In genomic region chr15:99232740-99233139, GRCh38 we compare ENCODE assay signal across 36 cellular contexts.
"Had no signal": no experiment of that assay in that cellular context is flagged by ENCODE, and none has a peak within 500 bp of the region (broad histone marks: within the 10 kb centered on the region; RNA-seq: fewer than 3 reads in every experiment).

No MANE protein-coding gene starts in this region.

- H3K36me3 ChIP-seq: colonic mucosa had no signal

- H3K27ac Mint-ChIP-seq: activated B cell treated with CpG ODN at 0.5 μM for 24 hours; activated CD4-positive, alpha-beta memory T cell treated with anti-CD3 and anti-CD28 coated beads for 36 hours; activated CD4-positive, alpha-beta T cell treated with anti-CD3 and anti-CD28 coated beads, Interleukin-2, amount 10 ng/mL, durations not matched to agents 24 days and 14 days; activated CD8-positive, alpha-beta T cell treated with anti-CD3 and anti-CD28 coated beads for 36 hours; activated naive CD4-positive, alpha-beta T cell treated with anti-CD3 and anti-CD28 coated beads for 36 hours; activated naive CD4-positive, alpha-beta T cell treated with anti-CD3 and anti-CD28 coated beads, Interleukin-2, amount 50 U/mL, for 72 hours; activated naive CD8-positive, alpha-beta T cell treated with anti-CD3 and anti-CD28 coated beads for 36 hours; activated T-cell treated with anti-CD3 and anti-CD28 coated beads, Interleukin-2, amount 50 U/mL, for 72 hours; activated T-helper 1 cell treated with anti-CD3 and anti-CD28 coated beads, Interleukin-12 subunit alpha, Interleukin-12 subunit beta, Interleukin-2, Interleukin-4 antibody, amounts not matched to agents 30 ng/mL and 10 ng/mL and 1 ng/mL, durations not matched to agents 14 hours and 24 hours and 36 hours; activated T-helper 17 cell treated with anti-CD3 and anti-CD28 coated beads, Interleukin-2, amount 50 U/mL, for 72 hours; T-helper 2 cell treated with Interferon-gamma antibody and Interleukin-4, amounts not matched to agents 5 μg/mL and 100 μg/mL, for 36 hours had no signal

- H3K9me3 Mint-ChIP-seq: activated T-cell treated with anti-CD3 and anti-CD28 coated beads, Interleukin-2, amount 50 U/mL, for 72 hours; activated T-helper 1 cell treated with anti-CD3 and anti-CD28 coated beads, Interleukin-12 subunit alpha, Interleukin-12 subunit beta, Interleukin-2, Interleukin-4 antibody, amounts not matched to agents 30 ng/mL and 10 ng/mL and 1 ng/mL, durations not matched to agents 14 hours and 24 hours and 36 hours; activated T-helper 17 cell treated with anti-CD3 and anti-CD28 coated beads, Interleukin-2, amount 50 U/mL, for 72 hours; central memory CD8-positive, alpha-beta T cell; T-helper 2 cell treated with Interferon-gamma antibody and Interleukin-4, amounts not matched to agents 5 μg/mL and 100 μg/mL, for 36 hours had no signal

- H3K9me3 ChIP-seq: adrenal gland, body of pancreas, colonic mucosa had no signal

- H3K4me1 Mint-ChIP-seq: activated B cell treated with CpG ODN at 0.5 μM for 24 hours; activated CD4-positive, alpha-beta T cell treated with anti-CD3 and anti-CD28 coated beads, Interleukin-2, amount 10 ng/mL, durations not matched to agents 24 days and 14 days; activated naive CD8-positive, alpha-beta T cell treated with anti-CD3 and anti-CD28 coated beads for 36 hours; activated T-helper 17 cell treated with anti-CD3 and anti-CD28 coated beads, Interleukin-2, amount 50 U/mL, for 72 hours; central memory CD8-positive, alpha-beta T cell had no signal

- DNase-seq: activated B cell treated with CpG ODN at 0.5 μM for 24 hours; activated CD4-positive, alpha-beta memory T cell treated with anti-CD3 and anti-CD28 coated beads for 36 hours; activated CD4-positive, alpha-beta T cell treated with anti-CD3 and anti-CD28 coated beads for 4 hours; activated CD4-positive, alpha-beta T cell treated with anti-CD3 and anti-CD28 coated beads, Interleukin-2, amount 10 ng/mL, durations not matched to agents 24 days and 14 days; activated CD4-positive, alpha-beta T cell treated with anti-CD3 and anti-CD28 coated beads, Interleukin-2, amount 50 U/mL, for 1 hour; activated CD4-positive, alpha-beta T cell treated with anti-CD3 and anti-CD28 coated beads, Interleukin-2, amount 50 U/mL, for 4 hours; activated CD4-positive, CD25-positive, alpha-beta regulatory T cell treated with anti-CD3 and anti-CD28 coated beads, Interleukin-2, amount 50 U/mL, for 72 hours; activated CD8-positive, alpha-beta memory T cell treated with anti-CD3 and anti-CD28 coated beads, Interleukin-2, amount 50 U/mL, for 4 hours; activated CD8-positive, alpha-beta T cell treated with anti-CD3 and anti-CD28 coated beads for 36 hours; activated effector memory CD4-positive, alpha-beta T cell treated with anti-CD3 and anti-CD28 coated beads, Interleukin-2, amount 50 U/mL, for 16 hours; activated gamma-delta T cell treated with Interleukin-2 at 50 U/mL for 16 hours; activated naive CD4-positive, alpha-beta T cell; activated naive CD4-positive, alpha-beta T cell treated with anti-CD3 and anti-CD28 coated beads for 36 hours; activated naive CD4-positive, alpha-beta T cell treated with anti-CD3 and anti-CD28 coated beads, Interleukin-2, amount 50 U/mL, for 16 hours; activated naive CD8-positive, alpha-beta T cell treated with anti-CD3 and anti-CD28 coated beads for 36 hours; activated T-cell treated with anti-CD3 and anti-CD28 coated beads for 4 hours; activated T-cell treated with anti-CD3 and anti-CD28 coated beads, Interleukin-2, amount 50 U/mL, for 1 hour; activated T-cell treated with anti-CD3 and anti-CD28 coated beads, Interleukin-2, amount 50 U/mL, for 4 hours; activated T-cell treated with anti-CD3 and anti-CD28 coated beads, Interleukin-2, amount 50 U/mL, for 72 hours; adrenal gland; amniotic stem cell; aorta; body of pancreas; brain microvascular endothelial cell; caudate nucleus; cerebellar nuclear complex; colonic mucosa; T-helper 2 cell; T-helper 9 cell had no signal

- H3K4me1 ChIP-seq: colonic mucosa had no signal

- H3K27ac ChIP-seq: adrenal gland, body of pancreas, brain microvascular endothelial cell, cardiac muscle cell, colonic mucosa, VCaP had no signal

- H3K27me3 ChIP-seq: adrenal gland, body of pancreas, brain microvascular endothelial cell, cardiac muscle cell, colonic mucosa had no signal

- H3K4me3 Mint-ChIP-seq: activated B cell treated with CpG ODN at 0.5 μM for 24 hours; activated CD4-positive, alpha-beta memory T cell treated with anti-CD3 and anti-CD28 coated beads for 36 hours; activated CD4-positive, alpha-beta T cell treated with anti-CD3 and anti-CD28 coated beads, Interleukin-2, amount 10 ng/mL, durations not matched to agents 24 days and 14 days; activated CD8-positive, alpha-beta T cell treated with anti-CD3 and anti-CD28 coated beads for 36 hours; activated naive CD4-positive, alpha-beta T cell treated with anti-CD3 and anti-CD28 coated beads for 36 hours; activated naive CD8-positive, alpha-beta T cell treated with anti-CD3 and anti-CD28 coated beads for 36 hours; activated T-cell treated with anti-CD3 and anti-CD28 coated beads, Interleukin-2, amount 50 U/mL, for 4 hours; activated T-cell treated with anti-CD3 and anti-CD28 coated beads, Interleukin-2, amount 50 U/mL, for 72 hours; activated T-helper 1 cell treated with anti-CD3 and anti-CD28 coated beads, Interleukin-12 subunit alpha, Interleukin-12 subunit beta, Interleukin-2, Interleukin-4 antibody, amounts not matched to agents 30 ng/mL and 10 ng/mL and 1 ng/mL, durations not matched to agents 14 hours and 24 hours and 36 hours; activated T-helper 17 cell treated with anti-CD3 and anti-CD28 coated beads, Interleukin-2, amount 50 U/mL, for 72 hours; central memory CD8-positive, alpha-beta T cell; T-helper 2 cell treated with Interferon-gamma antibody and Interleukin-4, amounts not matched to agents 5 μg/mL and 100 μg/mL, for 36 hours had no signal

- H3K36me3 Mint-ChIP-seq: activated CD4-positive, alpha-beta memory T cell treated with anti-CD3 and anti-CD28 coated beads for 36 hours; activated naive CD4-positive, alpha-beta T cell treated with anti-CD3 and anti-CD28 coated beads, Interleukin-2, amount 50 U/mL, for 72 hours; activated naive CD8-positive, alpha-beta T cell treated with anti-CD3 and anti-CD28 coated beads for 36 hours had no signal

- ATAC-seq: activated CD8-positive, alpha-beta T cell treated with anti-CD3 and anti-CD28 coated beads for 36 hours; activated naive CD4-positive, alpha-beta T cell treated with anti-CD3 and anti-CD28 coated beads, Interleukin-2, amount 50 U/mL, for 72 hours; activated T-cell treated with anti-CD3 and anti-CD28 coated beads, Interleukin-2, amount 50 U/mL, for 4 hours; activated T-cell treated with anti-CD3 and anti-CD28 coated beads, Interleukin-2, amount 50 U/mL, for 72 hours; activated T-helper 17 cell treated with anti-CD3 and anti-CD28 coated beads, Interleukin-2, amount 50 U/mL, for 72 hours; body of pancreas had no signal

- H3K27me3 Mint-ChIP-seq: activated B cell treated with CpG ODN at 0.5 μM for 24 hours had no signal

- H3K4me3 ChIP-seq: adrenal gland, body of pancreas, cardiac muscle cell, colonic mucosa had no signal
